In the genomic region with DNA sequence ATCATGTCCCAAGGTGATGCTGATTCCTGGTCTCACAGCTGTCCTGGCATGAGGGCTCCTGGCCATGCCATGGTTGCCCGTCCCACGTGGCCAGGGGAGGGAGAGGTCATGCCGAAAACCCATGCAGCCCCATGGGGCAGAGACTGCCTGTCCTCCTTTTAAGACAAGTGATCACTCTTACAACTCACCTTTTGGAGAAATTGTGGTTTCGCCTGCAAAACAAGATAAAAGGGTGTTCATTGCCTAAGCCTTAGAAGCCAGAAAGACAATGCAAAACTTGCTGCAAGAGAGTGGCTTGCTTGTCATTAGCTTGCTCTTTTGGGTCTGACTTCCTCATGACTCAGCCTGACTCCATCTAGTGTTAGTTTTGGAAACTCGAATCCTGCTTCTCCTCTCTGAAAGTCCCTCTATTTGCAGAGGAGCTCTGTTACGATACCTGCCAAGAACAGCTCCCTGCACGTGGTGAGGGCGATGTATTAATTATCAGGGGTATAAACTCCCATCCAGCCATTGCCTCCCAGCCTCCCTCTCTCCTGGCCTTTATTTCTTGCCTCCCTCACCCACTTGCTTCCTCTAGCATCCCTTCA, we compare ENCODE assay signal across 1 cellular context.
TF ChIP-seq lines count a peak whose summit lies in the region.

No MANE protein-coding gene starts in this region.

TF ChIP-seq in K562, 482 proteins besides CTCF, POLR2A, EP300 and RAD21 (continues in another document):
- TF ChIP-seq XRCC3 (IDR thresholded peaks at IDR 0.05) (no peak), HDAC2 (IDR thresholded peaks at IDR 0.05) (peak; percentile 91), IRF2 (CRISPR knock-in tag; IDR thresholded peaks at IDR 0.05) (no peak), TAF7 (tag; IDR thresholded peaks at IDR 0.05) (no peak), SNIP1 (IDR thresholded peaks at IDR 0.05; ENCODE audit: low read depth) (no peak), ZNF24 (IDR thresholded peaks at IDR 0.05) (no peak), FIP1L1 (IDR thresholded peaks at IDR 0.05; ENCODE audit: low read depth, low read length, poor library complexity, severe bottlenecking) (no peak), HMG20B (CRISPR knock-in tag; IDR thresholded peaks at IDR 0.05) (no peak), ZNF644 (tag; IDR thresholded peaks at IDR 0.05; ENCODE audit: low read depth) (no peak), ZNF707 (CRISPR knock-in tag; conservative IDR thresholded peaks at IDR 0.05) (no peak; the same call in 1 of the 2 replicates), RBM14 (IDR thresholded peaks at IDR 0.05; ENCODE audit: borderline replicate concordance, insufficient read depth, low read depth, low read length) (no peak), MTA1 (IDR thresholded peaks at IDR 0.05; ENCODE audit: borderline replicate concordance) (peak; percentile 35; the same call in 1 of the 2 replicates), ELF2 (CRISPR knock-in tag; IDR thresholded peaks at IDR 0.05) (peak; percentile 28; the same call in 1 of the 2 replicates), SRF (CRISPR knock-in tag; IDR thresholded peaks at IDR 0.05) (peak in 1 of 2 experiments; percentile 7; a peak in 1 of 4 replicates), ZNF253 (CRISPR knock-in tag; conservative IDR thresholded peaks at IDR 0.05) (no peak), ZNF197 (CRISPR knock-in tag; IDR thresholded peaks at IDR 0.05; ENCODE audit: low read depth) (no peak), PCBP2 (IDR thresholded peaks at IDR 0.05; ENCODE audit: low read depth, low read length, poor library complexity, severe bottlenecking) (no peak), OTX1 (CRISPR knock-in tag; IDR thresholded peaks at IDR 0.05) (peak; percentile 26; the same call in 1 of the 2 replicates), BDP1 (IDR thresholded peaks at IDR 0.05; ENCODE audit: insufficient read depth, insufficient read length) (no peak), POLR2AphosphoS5 (IDR thresholded peaks at IDR 0.05; ENCODE audit: control insufficient read depth, insufficient read depth, low read depth, low read length) (peak; percentile 70), BACH1 (tag; IDR thresholded peaks at IDR 0.05) (peak; percentile 86), CHD4 (IDR thresholded peaks at IDR 0.05; ENCODE audit: insufficient read depth, insufficient replicate concordance, low read depth, low read length, poor library complexity, severe bottlenecking) (no peak)
- TF ChIP-seq, protein P1, sequence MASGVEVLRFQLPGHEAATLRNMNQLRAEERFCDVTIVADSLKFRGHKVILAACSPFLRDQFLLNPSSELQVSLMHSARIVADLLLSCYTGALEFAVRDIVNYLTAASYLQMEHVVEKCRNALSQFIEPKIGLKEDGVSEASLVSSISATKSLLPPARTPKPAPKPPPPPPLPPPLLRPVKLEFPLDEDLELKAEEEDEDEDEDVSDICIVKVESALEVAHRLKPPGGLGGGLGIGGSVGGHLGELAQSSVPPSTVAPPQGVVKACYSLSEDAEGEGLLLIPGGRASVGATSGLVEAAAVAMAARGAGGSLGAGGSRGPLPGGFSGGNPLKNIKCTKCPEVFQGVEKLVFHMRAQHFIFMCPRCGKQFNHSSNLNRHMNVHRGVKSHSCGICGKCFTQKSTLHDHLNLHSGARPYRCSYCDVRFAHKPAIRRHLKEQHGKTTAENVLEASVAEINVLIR (CRISPR knock-in tag; IDR thresholded peaks at IDR 0.05) = 0 out of 2 replicates have a peak, but pooled peaks have one; percentile 39
- TF ChIP-seq, protein P2, sequence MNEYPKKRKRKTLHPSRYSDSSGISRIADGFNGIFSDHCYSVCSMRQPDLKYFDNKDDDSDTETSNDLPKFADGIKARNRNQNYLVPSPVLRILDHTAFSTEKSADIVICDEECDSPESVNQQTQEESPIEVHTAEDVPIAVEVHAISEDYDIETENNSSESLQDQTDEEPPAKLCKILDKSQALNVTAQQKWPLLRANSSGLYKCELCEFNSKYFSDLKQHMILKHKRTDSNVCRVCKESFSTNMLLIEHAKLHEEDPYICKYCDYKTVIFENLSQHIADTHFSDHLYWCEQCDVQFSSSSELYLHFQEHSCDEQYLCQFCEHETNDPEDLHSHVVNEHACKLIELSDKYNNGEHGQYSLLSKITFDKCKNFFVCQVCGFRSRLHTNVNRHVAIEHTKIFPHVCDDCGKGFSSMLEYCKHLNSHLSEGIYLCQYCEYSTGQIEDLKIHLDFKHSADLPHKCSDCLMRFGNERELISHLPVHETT (CRISPR knock-in tag; conservative IDR thresholded peaks at IDR 0.05 in 1 of 2, IDR thresholded peaks at IDR 0.05 in 1 of 2) = peak in 1 of 2 experiments; percentile 47; a peak in 1 of 4 replicates
- TF ChIP-seq, protein P3, sequence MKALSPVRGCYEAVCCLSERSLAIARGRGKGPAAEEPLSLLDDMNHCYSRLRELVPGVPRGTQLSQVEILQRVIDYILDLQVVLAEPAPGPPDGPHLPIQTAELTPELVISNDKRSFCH (CRISPR knock-in tag; IDR thresholded peaks at IDR 0.05) = no peak
- TF ChIP-seq, protein P3 (tag; IDR thresholded peaks at IDR 0.05) = peak; percentile 96
- TF ChIP-seq, protein P4, sequence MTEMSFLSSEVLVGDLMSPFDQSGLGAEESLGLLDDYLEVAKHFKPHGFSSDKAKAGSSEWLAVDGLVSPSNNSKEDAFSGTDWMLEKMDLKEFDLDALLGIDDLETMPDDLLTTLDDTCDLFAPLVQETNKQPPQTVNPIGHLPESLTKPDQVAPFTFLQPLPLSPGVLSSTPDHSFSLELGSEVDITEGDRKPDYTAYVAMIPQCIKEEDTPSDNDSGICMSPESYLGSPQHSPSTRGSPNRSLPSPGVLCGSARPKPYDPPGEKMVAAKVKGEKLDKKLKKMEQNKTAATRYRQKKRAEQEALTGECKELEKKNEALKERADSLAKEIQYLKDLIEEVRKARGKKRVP (CRISPR knock-in tag; IDR thresholded peaks at IDR 0.05) = no peak
- TF ChIP-seq, protein P5, sequence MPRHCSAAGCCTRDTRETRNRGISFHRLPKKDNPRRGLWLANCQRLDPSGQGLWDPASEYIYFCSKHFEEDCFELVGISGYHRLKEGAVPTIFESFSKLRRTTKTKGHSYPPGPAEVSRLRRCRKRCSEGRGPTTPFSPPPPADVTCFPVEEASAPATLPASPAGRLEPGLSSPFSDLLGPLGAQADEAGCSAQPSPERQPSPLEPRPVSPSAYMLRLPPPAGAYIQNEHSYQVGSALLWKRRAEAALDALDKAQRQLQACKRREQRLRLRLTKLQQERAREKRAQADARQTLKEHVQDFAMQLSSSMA (CRISPR knock-in tag; IDR thresholded peaks at IDR 0.05) = no peak
- TF ChIP-seq, protein P6, sequence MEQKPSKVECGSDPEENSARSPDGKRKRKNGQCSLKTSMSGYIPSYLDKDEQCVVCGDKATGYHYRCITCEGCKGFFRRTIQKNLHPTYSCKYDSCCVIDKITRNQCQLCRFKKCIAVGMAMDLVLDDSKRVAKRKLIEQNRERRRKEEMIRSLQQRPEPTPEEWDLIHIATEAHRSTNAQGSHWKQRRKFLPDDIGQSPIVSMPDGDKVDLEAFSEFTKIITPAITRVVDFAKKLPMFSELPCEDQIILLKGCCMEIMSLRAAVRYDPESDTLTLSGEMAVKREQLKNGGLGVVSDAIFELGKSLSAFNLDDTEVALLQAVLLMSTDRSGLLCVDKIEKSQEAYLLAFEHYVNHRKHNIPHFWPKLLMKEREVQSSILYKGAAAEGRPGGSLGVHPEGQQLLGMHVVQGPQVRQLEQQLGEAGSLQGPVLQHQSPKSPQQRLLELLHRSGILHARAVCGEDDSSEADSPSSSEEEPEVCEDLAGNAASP (IDR thresholded peaks at IDR 0.05) = no peak
- TF ChIP-seq, protein P7, sequence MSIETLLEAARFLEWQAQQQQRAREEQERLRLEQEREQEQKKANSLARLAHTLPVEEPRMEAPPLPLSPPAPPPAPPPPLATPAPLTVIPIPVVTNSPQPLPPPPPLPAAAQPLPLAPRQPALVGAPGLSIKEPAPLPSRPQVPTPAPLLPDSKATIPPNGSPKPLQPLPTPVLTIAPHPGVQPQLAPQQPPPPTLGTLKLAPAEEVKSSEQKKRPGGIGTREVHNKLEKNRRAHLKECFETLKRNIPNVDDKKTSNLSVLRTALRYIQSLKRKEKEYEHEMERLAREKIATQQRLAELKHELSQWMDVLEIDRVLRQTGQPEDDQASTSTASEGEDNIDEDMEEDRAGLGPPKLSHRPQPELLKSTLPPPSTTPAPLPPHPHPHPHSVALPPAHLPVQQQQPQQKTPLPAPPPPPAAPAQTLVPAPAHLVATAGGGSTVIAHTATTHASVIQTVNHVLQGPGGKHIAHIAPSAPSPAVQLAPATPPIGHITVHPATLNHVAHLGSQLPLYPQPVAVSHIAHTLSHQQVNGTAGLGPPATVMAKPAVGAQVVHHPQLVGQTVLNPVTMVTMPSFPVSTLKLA (conservative IDR thresholded peaks at IDR 0.05) = peak; percentile 45 to 70
- TF ChIP-seq, protein P8, sequence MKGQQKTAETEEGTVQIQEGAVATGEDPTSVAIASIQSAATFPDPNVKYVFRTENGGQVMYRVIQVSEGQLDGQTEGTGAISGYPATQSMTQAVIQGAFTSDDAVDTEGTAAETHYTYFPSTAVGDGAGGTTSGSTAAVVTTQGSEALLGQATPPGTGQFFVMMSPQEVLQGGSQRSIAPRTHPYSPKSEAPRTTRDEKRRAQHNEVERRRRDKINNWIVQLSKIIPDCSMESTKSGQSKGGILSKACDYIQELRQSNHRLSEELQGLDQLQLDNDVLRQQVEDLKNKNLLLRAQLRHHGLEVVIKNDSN (CRISPR knock-in tag; IDR thresholded peaks at IDR 0.05) = peak; percentile 54
- TF ChIP-seq, protein P9, sequence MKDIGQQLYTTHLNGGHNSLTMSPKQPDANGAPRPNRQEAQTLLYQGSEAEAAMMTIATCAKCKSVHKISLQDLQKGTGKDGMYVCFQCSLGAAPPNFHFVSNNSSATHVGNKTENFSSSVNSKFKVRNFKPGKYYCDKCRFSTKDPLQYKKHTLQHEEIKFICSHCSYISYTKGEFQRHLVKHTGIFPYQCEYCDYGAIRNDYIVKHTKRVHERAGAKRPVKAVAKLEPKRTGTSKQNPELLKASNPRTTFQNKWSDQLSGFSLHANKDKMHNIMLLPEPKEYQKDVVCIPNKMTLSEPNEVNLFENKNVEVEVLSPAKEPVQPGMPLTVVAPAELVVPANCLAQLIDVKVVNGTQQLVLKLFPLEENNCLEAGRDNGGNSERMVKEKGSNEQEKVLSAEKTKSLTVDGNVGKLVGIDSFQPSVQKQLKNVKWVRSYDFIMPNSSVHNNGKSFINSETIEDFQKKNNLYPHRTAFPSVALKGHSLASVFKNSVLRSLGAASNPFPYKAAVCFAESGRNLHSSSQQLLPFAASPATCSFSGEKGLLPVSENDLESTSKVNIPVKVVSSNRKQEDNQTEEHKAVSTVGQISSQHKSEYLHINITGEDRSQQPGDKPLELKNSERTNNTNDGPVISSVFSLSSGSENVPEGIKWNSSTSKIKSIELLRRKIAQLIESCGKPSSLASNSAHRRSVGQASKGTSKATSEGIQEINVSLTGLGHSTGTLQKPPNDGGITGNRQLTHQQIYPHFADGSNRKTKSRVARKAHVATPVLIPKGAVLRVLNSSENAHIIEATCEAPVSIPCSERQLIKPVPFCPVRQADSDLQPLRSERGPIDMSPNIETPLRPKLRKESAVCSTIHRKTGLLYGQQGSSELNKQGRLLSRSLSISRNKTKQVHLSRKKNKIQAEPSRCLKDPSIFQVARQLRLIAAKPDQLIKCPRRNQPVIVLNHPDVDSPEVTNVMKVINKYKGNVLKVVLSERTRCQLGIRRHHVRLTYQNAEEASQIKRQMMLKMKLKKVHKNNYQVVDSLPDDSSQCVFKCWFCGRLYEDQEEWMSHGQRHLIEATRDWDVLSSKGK (CRISPR knock-in tag; IDR thresholded peaks at IDR 0.05) = no peak
- TF ChIP-seq, protein P10, sequence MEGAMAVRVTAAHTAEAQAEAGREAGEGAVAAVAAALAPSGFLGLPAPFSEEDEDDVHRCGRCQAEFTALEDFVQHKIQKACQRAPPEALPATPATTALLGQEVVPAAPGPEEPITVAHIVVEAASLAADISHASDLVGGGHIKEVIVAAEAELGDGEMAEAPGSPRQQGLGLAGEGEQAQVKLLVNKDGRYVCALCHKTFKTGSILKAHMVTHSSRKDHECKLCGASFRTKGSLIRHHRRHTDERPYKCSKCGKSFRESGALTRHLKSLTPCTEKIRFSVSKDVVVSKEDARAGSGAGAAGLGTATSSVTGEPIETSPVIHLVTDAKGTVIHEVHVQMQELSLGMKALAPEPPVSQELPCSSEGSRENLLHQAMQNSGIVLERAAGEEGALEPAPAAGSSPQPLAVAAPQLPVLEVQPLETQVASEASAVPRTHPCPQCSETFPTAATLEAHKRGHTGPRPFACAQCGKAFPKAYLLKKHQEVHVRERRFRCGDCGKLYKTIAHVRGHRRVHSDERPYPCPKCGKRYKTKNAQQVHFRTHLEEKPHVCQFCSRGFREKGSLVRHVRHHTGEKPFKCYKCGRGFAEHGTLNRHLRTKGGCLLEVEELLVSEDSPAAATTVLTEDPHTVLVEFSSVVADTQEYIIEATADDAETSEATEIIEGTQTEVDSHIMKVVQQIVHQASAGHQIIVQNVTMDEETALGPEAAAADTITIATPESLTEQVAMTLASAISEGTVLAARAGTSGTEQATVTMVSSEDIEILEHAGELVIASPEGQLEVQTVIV (CRISPR knock-in tag; IDR thresholded peaks at IDR 0.05; ENCODE audit: borderline replicate concordance) = no peak
- TF ChIP-seq, protein P11, sequence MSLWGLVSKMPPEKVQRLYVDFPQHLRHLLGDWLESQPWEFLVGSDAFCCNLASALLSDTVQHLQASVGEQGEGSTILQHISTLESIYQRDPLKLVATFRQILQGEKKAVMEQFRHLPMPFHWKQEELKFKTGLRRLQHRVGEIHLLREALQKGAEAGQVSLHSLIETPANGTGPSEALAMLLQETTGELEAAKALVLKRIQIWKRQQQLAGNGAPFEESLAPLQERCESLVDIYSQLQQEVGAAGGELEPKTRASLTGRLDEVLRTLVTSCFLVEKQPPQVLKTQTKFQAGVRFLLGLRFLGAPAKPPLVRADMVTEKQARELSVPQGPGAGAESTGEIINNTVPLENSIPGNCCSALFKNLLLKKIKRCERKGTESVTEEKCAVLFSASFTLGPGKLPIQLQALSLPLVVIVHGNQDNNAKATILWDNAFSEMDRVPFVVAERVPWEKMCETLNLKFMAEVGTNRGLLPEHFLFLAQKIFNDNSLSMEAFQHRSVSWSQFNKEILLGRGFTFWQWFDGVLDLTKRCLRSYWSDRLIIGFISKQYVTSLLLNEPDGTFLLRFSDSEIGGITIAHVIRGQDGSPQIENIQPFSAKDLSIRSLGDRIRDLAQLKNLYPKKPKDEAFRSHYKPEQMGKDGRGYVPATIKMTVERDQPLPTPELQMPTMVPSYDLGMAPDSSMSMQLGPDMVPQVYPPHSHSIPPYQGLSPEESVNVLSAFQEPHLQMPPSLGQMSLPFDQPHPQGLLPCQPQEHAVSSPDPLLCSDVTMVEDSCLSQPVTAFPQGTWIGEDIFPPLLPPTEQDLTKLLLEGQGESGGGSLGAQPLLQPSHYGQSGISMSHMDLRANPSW (CRISPR knock-in tag; IDR thresholded peaks at IDR 0.05) = no peak
- TF ChIP-seq, protein P12, sequence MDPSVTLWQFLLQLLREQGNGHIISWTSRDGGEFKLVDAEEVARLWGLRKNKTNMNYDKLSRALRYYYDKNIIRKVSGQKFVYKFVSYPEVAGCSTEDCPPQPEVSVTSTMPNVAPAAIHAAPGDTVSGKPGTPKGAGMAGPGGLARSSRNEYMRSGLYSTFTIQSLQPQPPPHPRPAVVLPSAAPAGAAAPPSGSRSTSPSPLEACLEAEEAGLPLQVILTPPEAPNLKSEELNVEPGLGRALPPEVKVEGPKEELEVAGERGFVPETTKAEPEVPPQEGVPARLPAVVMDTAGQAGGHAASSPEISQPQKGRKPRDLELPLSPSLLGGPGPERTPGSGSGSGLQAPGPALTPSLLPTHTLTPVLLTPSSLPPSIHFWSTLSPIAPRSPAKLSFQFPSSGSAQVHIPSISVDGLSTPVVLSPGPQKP (CRISPR knock-in tag; IDR thresholded peaks at IDR 0.05) = no peak
